In genomic region chr12:85920324-85920947, GRCh38 we compare ENCODE assay signal across 1 cellular context.
TF ChIP-seq lines count a peak whose summit lies in the region.

No MANE protein-coding gene starts in this region.

TF ChIP-seq in K562, 482 proteins besides CTCF, POLR2A, EP300 and RAD21 (continued from another document):
- TF ChIP-seq STAG1 (CRISPR knock-in tag; IDR thresholded peaks at IDR 0.05; ENCODE audit: borderline replicate concordance): no peak
